ENCODE assay signal across 1 cellular context in the genomic region with DNA sequence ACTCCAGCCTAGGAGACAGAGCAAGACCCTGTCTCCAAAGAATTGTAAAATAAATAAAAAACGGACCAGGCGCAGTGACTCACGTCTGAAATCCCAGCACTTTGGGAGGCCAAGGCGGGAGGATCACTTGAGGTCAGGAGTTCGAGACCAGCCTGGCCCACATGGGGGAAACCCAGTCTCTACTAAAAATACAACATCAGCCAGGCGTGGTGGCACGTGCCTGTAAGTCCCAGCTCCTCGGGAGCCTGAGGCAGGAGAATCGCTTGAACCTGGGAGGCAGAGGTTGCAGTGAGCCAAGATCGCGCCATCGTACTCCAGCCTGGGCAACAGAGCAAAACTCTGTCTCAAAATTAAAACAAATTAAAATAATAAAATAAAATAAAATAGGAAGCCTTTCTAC.
TF ChIP-seq lines count a peak whose summit lies in the region.

No MANE protein-coding gene starts in this region.

TF ChIP-seq in H1, 55 proteins besides CTCF, POLR2A, EP300 and RAD21:
- TF ChIP-seq POLR2AphosphoS5 (IDR thresholded peaks at IDR 0.05; ENCODE audit: low read depth, low read length) = 0 out of 2 replicates have a peak, but pooled peaks have one; percentile 10
